Comparison of ENCODE assay signal across 8 cellular contexts in the genomic region with DNA sequence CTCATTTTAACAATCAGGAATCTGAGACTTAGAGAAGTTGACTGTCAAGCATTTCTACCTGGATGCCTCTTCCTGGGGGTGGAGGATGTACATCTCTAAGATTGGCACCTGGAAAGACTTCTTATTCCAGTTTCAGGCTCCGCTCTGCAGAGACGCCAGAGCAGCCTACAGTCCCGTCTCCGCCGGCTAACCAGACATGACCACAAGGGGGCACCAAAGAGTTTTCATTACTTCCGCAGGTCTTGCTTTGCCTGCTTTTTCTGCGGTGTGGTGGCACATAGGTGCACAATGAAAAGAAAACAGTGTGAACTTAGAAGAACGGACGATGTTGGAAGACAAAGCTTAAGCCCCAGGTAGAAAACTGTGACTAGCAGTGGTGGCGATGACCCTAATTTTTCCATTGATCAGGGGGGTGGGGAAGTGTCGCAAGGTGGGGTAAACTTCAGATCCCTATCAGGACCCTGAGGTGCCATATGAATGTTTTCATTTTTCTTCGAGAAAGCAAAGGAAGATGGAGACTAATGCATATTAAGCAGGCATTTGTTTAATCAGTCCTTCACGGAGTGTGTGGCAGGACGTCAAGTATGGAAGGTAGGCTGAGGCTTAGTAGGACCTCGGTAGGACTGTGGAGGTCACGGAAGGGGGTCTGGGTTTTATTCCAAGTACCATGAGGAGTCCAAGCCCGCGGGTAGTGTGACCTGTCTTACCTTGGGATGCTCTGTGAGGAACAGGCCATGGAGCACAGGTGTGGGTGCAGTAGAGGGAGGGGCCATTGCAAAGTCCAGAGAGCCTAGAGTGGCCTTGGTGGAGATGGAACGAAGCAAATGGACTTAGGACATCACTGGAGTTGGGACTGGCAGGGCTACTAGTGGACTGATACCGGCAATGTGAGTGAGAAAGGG.
DNase-seq lines count a peak whose midpoint lies in the region; ATAC-seq and TF ChIP-seq lines count a peak whose summit lies in the region.

No MANE protein-coding gene starts in this region.

- H3K9me3 Mint-ChIP-seq in CD14-positive monocyte (peaks cover 0 to 4% (median 0%) of the 10 kb centered on the region in 7 donors), neural progenitor cell (peaks cover 10% of the 10 kb centered on the region)
- H3K9me3 Mint-ChIP-seq in activated T-cell treated with anti-CD3 and anti-CD28 coated beads, Interleukin-2, amount 50 U/mL, for 4 hours: no peaks in the 10 kb centered on the region

- H3K27me3 Mint-ChIP-seq in CD14-positive monocyte (ENCODE audit: low read depth in 3 of 3) (peaks cover 14 to 20% (median 20%) of the 10 kb centered on the region in 3 donors), neural progenitor cell (ENCODE audit: insufficient read depth, low read depth) (peaks cover 11% of the 10 kb centered on the region)
- peaks cover 16% of the 10 kb centered on the region for H3K27me3 Mint-ChIP-seq in activated T-cell treated with anti-CD3 and anti-CD28 coated beads, Interleukin-2, amount 50 U/mL, for 4 hours (ENCODE audit: low read depth)

- H3K9ac ChIP-seq in neural progenitor cell: no peak overlapping the region

- CTCF ChIA-PET in OCI-LY7 (lab: Charles Lee; ENCODE audit: unreplicated experiment): no interaction called here

- H3K27ac Mint-ChIP-seq in CD14-positive monocyte (peak overlapping the region in 1 of 7 donors; percentile 39), neural progenitor cell (no peak overlapping the region)

- no peak overlapping the region for H3K4me2 ChIP-seq in OCI-LY7 (ENCODE audit: low read length)
- no peak overlapping the region for H3K4me2 ChIP-seq in neural progenitor cell

- H3K79me2 ChIP-seq in OCI-LY7 (ENCODE audit: insufficient read depth, low read depth, low read length) (no peaks in the 10 kb centered on the region), neural progenitor cell (ENCODE audit: low read depth) (no peaks in the 10 kb centered on the region)

- H3K27ac ChIP-seq in OCI-LY7 (ENCODE audit: low read depth, low read length, poor library complexity, severe bottlenecking) (no peak overlapping the region), neural progenitor cell (no peak overlapping the region)

- no TSS peak for BruUV-seq in OCI-LY7 (replicated peaks; lab: Mats Ljungman, UMichigan)

- H3K4me1 ChIP-seq in OCI-LY7 (ENCODE audit: insufficient read depth, low read length, poor library complexity, severe bottlenecking): no peaks in the 10 kb centered on the region
- H3K4me1 ChIP-seq in neural progenitor cell: peaks cover 12% of the 10 kb centered on the region

- intact Hi-C loops in CD14-positive monocyte (cut with micrococcal nuclease): loop anchor here in 1 of 2 donors (5.0 kb wide), 1 partner anchor 174 kb away; no protein-coding TSS in a partner anchor
- intact Hi-C loops in OCI-LY7 (cut with micrococcal nuclease; ENCODE audit: unreplicated experiment): no loop called here

- H4K20me1 ChIP-seq in OCI-LY7 (ENCODE audit: insufficient read depth, low read length) (no peaks in the 10 kb centered on the region), neural progenitor cell (ENCODE audit: low read depth) (no peaks in the 10 kb centered on the region)

- TF ChIP-seq CTCF in CD14-positive monocyte (IDR thresholded peaks at IDR 0.05) (peak; percentile 91), OCI-LY7 (conservative IDR thresholded peaks at IDR 0.05; ENCODE audit: low read length) (peak; percentile 94), fibroblast of pulmonary artery (IDR thresholded peaks at IDR 0.05; ENCODE audit: low read length, missing control alignments) (peak; percentile 92), neural progenitor cell (IDR thresholded peaks at IDR 0.05) (peak; percentile 89)

- POLR2A ChIA-PET in OCI-LY7 (lab: Charles Lee): no interaction called here

- H3K4me3 Mint-ChIP-seq in CD14-positive monocyte (peak overlapping the region in 1 of 2 donors; percentile 44), neural progenitor cell (no peak overlapping the region)
- no peak overlapping the region for H3K4me3 Mint-ChIP-seq in activated T-cell treated with anti-CD3 and anti-CD28 coated beads, Interleukin-2, amount 50 U/mL, for 4 hours

- no peaks in the 10 kb centered on the region for H3F3A ChIP-seq in neural progenitor cell (ENCODE audit: low read depth)

- H3K36me3 Mint-ChIP-seq in CD14-positive monocyte: no peaks in the 10 kb centered on the region
- no peaks in the 10 kb centered on the region for H3K36me3 Mint-ChIP-seq in activated T-cell treated with anti-CD3 and anti-CD28 coated beads, Interleukin-2, amount 50 U/mL, for 4 hours (ENCODE audit: insufficient read depth)
- no peaks in the 10 kb centered on the region for H3K36me3 Mint-ChIP-seq in neural progenitor cell

- DNase-seq in CD14-positive monocyte (ENCODE audit: low spot score) (peak; percentile 50), GM19240 (ENCODE audit: insufficient read length, low spot score) (peak; percentile 41), HS-27A (ENCODE audit: low read depth) (peak; percentile 14), OCI-LY7 (ENCODE audit: low spot score) (peak; percentile 50), fibroblast of pulmonary artery (ENCODE audit: low read depth) (peak; percentile 78), neural progenitor cell (ENCODE audit: low spot score) (peak; percentile 84), stromal cell of bone marrow (ENCODE audit: low read depth) (peak; percentile 26)
- peak; percentile 60 for DNase-seq in activated T-cell treated with anti-CD3 and anti-CD28 coated beads, Interleukin-2, amount 50 U/mL, for 4 hours

- no peaks in the 10 kb centered on the region for H3K27me3 ChIP-seq in neural progenitor cell

- H3K4me3 ChIP-seq in OCI-LY7 (ENCODE audit: low read depth, low read length, poor library complexity, severe bottlenecking) (no peak overlapping the region), fibroblast of pulmonary artery (replicated peaks; ENCODE audit: low read depth, low read length) (peak overlapping the region; percentile 34), neural progenitor cell (no peak overlapping the region)

- no peaks in the 10 kb centered on the region for H3K9me2 ChIP-seq in OCI-LY7 (ENCODE audit: insufficient read depth, low read length)

- ATAC-seq in activated T-cell treated with anti-CD3 and anti-CD28 coated beads, Interleukin-2, amount 50 U/mL, for 4 hours: peak; percentile 71 to 84

- no peak overlapping the region for H2AFZ ChIP-seq in OCI-LY7 (ENCODE audit: low read length)
- H2AFZ ChIP-seq in neural progenitor cell (replicated peaks): peak overlapping the region; percentile 46

- H3K4me1 Mint-ChIP-seq in CD14-positive monocyte (no peaks in the 10 kb centered on the region), neural progenitor cell (peaks cover 19% of the 10 kb centered on the region)
- peaks cover 7% of the 10 kb centered on the region for H3K4me1 Mint-ChIP-seq in activated T-cell treated with anti-CD3 and anti-CD28 coated beads, Interleukin-2, amount 50 U/mL, for 4 hours (ENCODE audit: low read depth)

- H3K9me3 ChIP-seq in OCI-LY7 (ENCODE audit: low read length): no peaks in the 10 kb centered on the region
- no peaks in the 10 kb centered on the region for H3K9me3 ChIP-seq in neural progenitor cell (ENCODE audit: low read depth)

- H3K36me3 ChIP-seq in OCI-LY7 (ENCODE audit: insufficient read depth, low read length) (no peaks in the 10 kb centered on the region), neural progenitor cell (no peaks in the 10 kb centered on the region)

Comparison
In these comparisons a context has a peak if more than half of its experiments do, and no peak if none do; other contexts are left out.
1. DNase-seq: peak in every context shown above with its lines; median percentile 84 in neural progenitor cell; 78 in fibroblast of pulmonary artery; 60 in activated T-cell treated with anti-CD3 and anti-CD28 coated beads, Interleukin-2, amount 50 U/mL, for 4 hours; 50 in CD14-positive monocyte; 50 in OCI-LY7; 41 in GM19240; 26 in stromal cell of bone marrow; 14 in HS-27A.